8 cellular contexts compared by ENCODE assay signal in the genomic region with DNA sequence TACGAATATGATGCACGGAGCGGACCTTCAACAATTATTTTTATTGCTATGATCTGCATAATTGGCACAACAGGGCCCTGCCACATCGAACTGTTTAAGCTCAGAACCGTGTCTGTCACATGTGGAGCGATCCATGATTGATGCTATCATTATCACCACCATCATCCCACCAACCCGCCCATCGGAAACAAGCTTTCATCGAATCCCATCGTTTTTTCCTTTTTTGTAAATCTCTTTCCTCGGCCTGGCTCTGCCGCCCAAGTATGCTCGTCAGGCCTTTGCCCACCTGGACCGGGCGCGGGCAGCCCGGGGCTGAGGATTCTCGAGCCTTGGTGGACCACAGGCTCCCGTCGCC. TPM values are rescaled to one million over a fixed set of nuclear protein-coding genes. Genes with fewer than 3 reads are reported as not detected.
DNase-seq lines count a peak whose midpoint lies in the region; ATAC-seq, FAIRE-seq and TF ChIP-seq lines count a peak whose summit lies in the region.

No MANE protein-coding gene starts in this region.

- H3K27ac ChIP-seq in kidney (ENCODE audit: low read depth in 2 of 2, low read length in 2 of 2) (no peak overlapping the region), upper lobe of right lung (no peak overlapping the region)

- TF ChIP-seq CTCF in WTC11 (IDR thresholded peaks at IDR 0.05) (no peak), kidney (IDR thresholded peaks at IDR 0.05; ENCODE audit: borderline replicate concordance, extremely low read depth, insufficient read depth) (no peak), upper lobe of right lung (IDR thresholded peaks at IDR 0.05) (no peak)

- ATAC-seq in WTC11: no peak
- no peak for ATAC-seq in upper lobe of right lung

- CTCF ChIA-PET in WTC11 (lab: Charles Lee): interaction anchor here (0.6 to 2.9 kb wide), 13 partner anchors 10 to 121 kb away, joined by 3 to 39 read pairs (median 13); a partner anchor contains a TSS

- H3K36me3 ChIP-seq in kidney (ENCODE audit: control insufficient read depth in 1 of 2, insufficient read depth in 2 of 2, low read length in 2 of 2) (peaks cover 3 to 18% of the 10 kb centered on the region in 2 donors), upper lobe of right lung (peaks cover 26% of the 10 kb centered on the region)

- H3K9me3 ChIP-seq in kidney (ENCODE audit: control insufficient read depth in 1 of 2, low read length in 2 of 2): no peaks in the 10 kb centered on the region
- no peaks in the 10 kb centered on the region for H3K9me3 ChIP-seq in upper lobe of right lung

- peaks cover 21% of the 10 kb centered on the region for H3K4me1 Mint-ChIP-seq in activated naive CD4-positive, alpha-beta T cell treated with anti-CD3 and anti-CD28 coated beads, Interleukin-2, amount 50 U/mL, for 24 hours
- peaks cover 8% of the 10 kb centered on the region for H3K4me1 Mint-ChIP-seq in WTC11

- H3K9me3 Mint-ChIP-seq in activated naive CD4-positive, alpha-beta T cell treated with anti-CD3 and anti-CD28 coated beads, Interleukin-2, amount 50 U/mL, for 24 hours: no peaks in the 10 kb centered on the region
- H3K9me3 Mint-ChIP-seq in WTC11: no peaks in the 10 kb centered on the region

- no peaks in the 10 kb centered on the region for H3K27me3 ChIP-seq in upper lobe of right lung

- DNase-seq in activated naive CD4-positive, alpha-beta T cell treated with anti-CD3 and anti-CD28 coated beads, Interleukin-2, amount 50 U/mL, for 16 hours: no peak
- DNase-seq in WTC11 (ENCODE audit: low spot score) (no peak), kidney (no peak), upper lobe of right lung (no peak), C1 segment of cervical spinal cord (lab: John Stamatoyannopoulos, UW) (no peak), NCI-H526 (lab: John Stamatoyannopoulos, UW) (no peak)
- DNase-seq in activated CD4-positive, alpha-beta T cell treated with anti-CD3 and anti-CD28 coated beads for 48 hours: no peak

- H3K4me3 Mint-ChIP-seq in activated naive CD4-positive, alpha-beta T cell treated with anti-CD3 and anti-CD28 coated beads, Interleukin-2, amount 50 U/mL, for 24 hours: peak overlapping the region; percentile 97
- H3K4me3 Mint-ChIP-seq in WTC11: peak overlapping the region; percentile 87

- FAIRE-seq in kidney (lab: Jason Lieb, UNC): no peak

- H3K9ac ChIP-seq in kidney (ENCODE audit: low read length in 2 of 2): no peak overlapping the region

- peak overlapping the region; percentile 95 for H3K27ac Mint-ChIP-seq in activated naive CD4-positive, alpha-beta T cell treated with anti-CD3 and anti-CD28 coated beads, Interleukin-2, amount 50 U/mL, for 24 hours
- no peak overlapping the region for H3K27ac Mint-ChIP-seq in WTC11

- peaks cover 10 to 11% of the 10 kb centered on the region in 2 donors for H3K4me1 ChIP-seq in kidney (ENCODE audit: control insufficient read depth in 1 of 2, insufficient read depth in 1 of 2, low read depth in 1 of 2, low read length in 2 of 2)
- H3K4me1 ChIP-seq in upper lobe of right lung: peaks cover 13% of the 10 kb centered on the region

- H3K4me3 ChIP-seq in kidney (ENCODE audit: low read length in 2 of 2) (peak overlapping the region; percentile 36 to 47), upper lobe of right lung (peak overlapping the region; percentile 72)

- H3K36me3 Mint-ChIP-seq in activated naive CD4-positive, alpha-beta T cell treated with anti-CD3 and anti-CD28 coated beads, Interleukin-2, amount 50 U/mL, for 24 hours: no peaks in the 10 kb centered on the region
- H3K36me3 Mint-ChIP-seq in WTC11: peaks cover 16% of the 10 kb centered on the region

- intact Hi-C loops in kidney (cut with DNase I): no loop called here
- intact Hi-C loops in upper lobe of right lung (cut with DNase I): no loop called here

- POLR2A ChIA-PET in WTC11 (lab: Charles Lee): interaction anchor here (0.6 to 2.4 kb wide), 3 partner anchors 11 to 185 kb away, joined by 3 to 23 read pairs (median 4); a partner anchor contains a TSS

- H3K27me3 Mint-ChIP-seq in activated naive CD4-positive, alpha-beta T cell treated with anti-CD3 and anti-CD28 coated beads, Interleukin-2, amount 50 U/mL, for 24 hours: no peaks in the 10 kb centered on the region
- no peaks in the 10 kb centered on the region; the same call in none of the 2 replicates for H3K27me3 Mint-ChIP-seq in WTC11 (ENCODE audit: low read depth)

TF ChIP-seq in WTC11, 78 proteins besides CTCF, POLR2A, EP300 and RAD21:
- TF ChIP-seq GABPB1 (CRISPR knock-in tag; IDR thresholded peaks at IDR 0.05) (no peak), ETV6 (CRISPR knock-in tag; IDR thresholded peaks at IDR 0.05) (0 out of 2 replicates have a peak, but pooled peaks have one; percentile 19)

RNA-seq across cellular contexts. Expression of a gene that starts 0.5 kb away (rescaled TPM):
- 82.9 to 89.0 TPM (median 83.3 TPM) in 3 replicates for total RNA-seq in WTC11 (2021)
- total RNA-seq in kidney: 35.5 TPM
- polyA plus RNA-seq in kidney (ENCODE audit: insufficient read depth, low read depth, low replicate concordance): 21.9 TPM
- total RNA-seq in upper lobe of right lung: 35.1 TPM

RNA-seq across cellular contexts. Expression of a gene that starts 13.6 kb away (rescaled TPM):
- total RNA-seq in WTC11 (2021): 1.1 to 1.4 TPM (median 1.4 TPM) in 3 replicates
- 3.0 TPM for total RNA-seq in kidney
- polyA plus RNA-seq in kidney (ENCODE audit: insufficient read depth, low read depth, low replicate concordance): not detected
- 2.8 TPM for total RNA-seq in upper lobe of right lung

RNA-seq across cellular contexts. Expression of a gene that starts 45.8 kb away (rescaled TPM):
- total RNA-seq in WTC11 (2021): 36.6 to 44.2 TPM (median 42.2 TPM) in 3 replicates
- 36.9 TPM for total RNA-seq in kidney
- polyA plus RNA-seq in kidney (ENCODE audit: insufficient read depth, low read depth, low replicate concordance): 28.8 TPM
- 28.9 TPM for total RNA-seq in upper lobe of right lung

RNA-seq across cellular contexts. Expression of a gene that starts 45.9 kb away (rescaled TPM):
- total RNA-seq in WTC11 (2021) (5.0 to 7.2 TPM (median 6.4 TPM) in 3 replicates), kidney (1.8 TPM), upper lobe of right lung (2.0 TPM)
- 1.5 TPM for polyA plus RNA-seq in kidney (ENCODE audit: insufficient read depth, low read depth, low replicate concordance)

RNA-seq across cellular contexts. Expression of a gene that starts 54.3 kb away (rescaled TPM):
- total RNA-seq in WTC11 (2021) (20.4 to 23.2 TPM (median 21.4 TPM) in 3 replicates), kidney (17.9 TPM), upper lobe of right lung (17.8 TPM)
- 5.2 TPM for polyA plus RNA-seq in kidney (ENCODE audit: insufficient read depth, low read depth, low replicate concordance)
